Comparison of ENCODE assay signal across 15 cellular contexts in genomic region chr13:50388481-50388880, GRCh38.
DNase-seq lines count a peak whose midpoint lies in the region; ATAC-seq and TF ChIP-seq lines count a peak whose summit lies in the region.
"Had no signal": no experiment of that assay in that cellular context is flagged by ENCODE, and none has a peak within 500 bp of the region (broad histone marks: within the 10 kb centered on the region; RNA-seq: fewer than 3 reads in every experiment).

No MANE protein-coding gene starts in this region.

- H3K9me3 Mint-ChIP-seq in GM23338 = no peaks in the 10 kb centered on the region
- H3K9me3 Mint-ChIP-seq in CD8-positive, alpha-beta T cell = no peaks in the 10 kb centered on the region
- H3K9me3 Mint-ChIP-seq in CD8-positive, alpha-beta memory T cell = no peaks in the 10 kb centered on the region
- H3K9me3 Mint-ChIP-seq: CD4-positive, alpha-beta T cell; H9 had no signal

- H3K27me3 Mint-ChIP-seq in GM23338 (ENCODE audit: insufficient read depth, low read depth, poor library complexity) = peaks cover 4% of the 10 kb centered on the region
- H3K27me3 Mint-ChIP-seq in CD8-positive, alpha-beta T cell (ENCODE audit: low read depth) = no peaks in the 10 kb centered on the region
- no peaks in the 10 kb centered on the region for H3K27me3 Mint-ChIP-seq in CD8-positive, alpha-beta memory T cell
- H3K27me3 Mint-ChIP-seq: CD4-positive, alpha-beta T cell had no signal

- H2AFZ ChIP-seq in GM23338 = no peak overlapping the region

- H3K36me3 ChIP-seq in GM23338 (ENCODE audit: insufficient read depth) (no peaks in the 10 kb centered on the region), WERI-Rb-1 (no peaks in the 10 kb centered on the region)
- no peaks in the 10 kb centered on the region for H3K36me3 ChIP-seq in CD8-positive, alpha-beta T cell (ENCODE audit: insufficient read depth, low read length)
- H3K36me3 ChIP-seq in CD8-positive, alpha-beta memory T cell (ENCODE audit: insufficient read depth, low read length) = no peaks in the 10 kb centered on the region

- POLR2A ChIA-PET in CD8-positive, alpha-beta T cell (lab: Charles Lee) = interaction anchor here (1.0 kb wide), 1 partner anchor 22 kb away, joined by 3 read pairs; no protein-coding TSS in a partner anchor
- POLR2A ChIA-PET in CD8-positive, alpha-beta memory T cell (lab: Charles Lee) = no interaction called here

- 0 out of 2 replicates have a peak, but pooled peaks cover 5% of the 10 kb centered on the region for H3K9me2 ChIP-seq in GM23338 (ENCODE audit: insufficient read depth)

- H4K20me1 ChIP-seq in GM23338 (replicated peaks; ENCODE audit: insufficient read depth) = no peaks in the 10 kb centered on the region

- CTCF ChIA-PET in CD8-positive, alpha-beta T cell (lab: Charles Lee) = no interaction called here
- CTCF ChIA-PET in CD8-positive, alpha-beta memory T cell (lab: Charles Lee) = interaction anchor here (2.5 to 3.2 kb wide), 2 partner anchors 262 to 305 kb away, joined by 15 read pairs; no protein-coding TSS in a partner anchor

- H3K27me3 ChIP-seq in GM23338 (ENCODE audit: insufficient read depth) = no peaks in the 10 kb centered on the region
- H3K27me3 ChIP-seq in WERI-Rb-1 (ENCODE audit: insufficient read depth, low read depth, severe bottlenecking) = no peaks in the 10 kb centered on the region
- H3K27me3 ChIP-seq in CD8-positive, alpha-beta T cell (ENCODE audit: insufficient read depth, low read length) = no peaks in the 10 kb centered on the region
- no peaks in the 10 kb centered on the region for H3K27me3 ChIP-seq in dorsolateral prefrontal cortex
- H3K27me3 ChIP-seq in CD8-positive, alpha-beta memory T cell (ENCODE audit: insufficient read depth, low read length, poor library complexity, severe bottlenecking) = no peaks in the 10 kb centered on the region

- H3K36me3 Mint-ChIP-seq in GM23338 (ENCODE audit: low read depth) = no peaks in the 10 kb centered on the region
- H3K36me3 Mint-ChIP-seq in CD8-positive, alpha-beta T cell = no peaks in the 10 kb centered on the region
- peaks cover 0 to 2% (median 0%) of the 10 kb centered on the region in 3 donors for H3K36me3 Mint-ChIP-seq in CD8-positive, alpha-beta memory T cell

- no peaks in the 10 kb centered on the region for H3K79me2 ChIP-seq in GM23338 (replicated peaks; ENCODE audit: insufficient read depth)

- no peak overlapping the region for H3K4me3 Mint-ChIP-seq in GM23338
- H3K4me3 Mint-ChIP-seq in CD8-positive, alpha-beta T cell = no peak overlapping the region
- no peak overlapping the region for H3K4me3 Mint-ChIP-seq in CD8-positive, alpha-beta memory T cell
- H3K4me3 Mint-ChIP-seq: CD4-positive, alpha-beta T cell; H9 had no signal

- no peak overlapping the region for H3K27ac Mint-ChIP-seq in GM23338
- no peak overlapping the region for H3K27ac Mint-ChIP-seq in CD8-positive, alpha-beta T cell
- no peak overlapping the region for H3K27ac Mint-ChIP-seq in CD8-positive, alpha-beta memory T cell
- H3K27ac Mint-ChIP-seq: CD4-positive, alpha-beta T cell had no signal

- H3F3A ChIP-seq in GM23338 (replicated peaks; ENCODE audit: low read depth) = 0 out of 2 replicates have a peak, but pooled peaks cover 4% of the 10 kb centered on the region

- intact Hi-C loops in CD8-positive, alpha-beta T cell (cut with DNase I, micrococcal nuclease) = loop anchor here (10.0 kb wide), 2 partner anchors 414 to 526 kb away; no protein-coding TSS in a partner anchor
- intact Hi-C loops in dorsolateral prefrontal cortex (cut with DNase I) = loop anchor here in 1 of 2 donors (10.0 kb wide), 1 partner anchor 394 kb away; the partner anchor contains the start of gene TRIM13

- no peak for DNase-seq in GM23338 (ENCODE audit: low spot score)
- DNase-seq in NCI-H69 (lab: John Stamatoyannopoulos, UW) = peak; percentile 20
- DNase-seq in WERI-Rb-1 = no peak
- DNase-seq in glomerular endothelial cell (ENCODE audit: extremely low read depth, low read depth, low spot score) = peak; percentile 61
- DNase-seq in CD8-positive, alpha-beta T cell = no peak
- no peak for DNase-seq in dorsolateral prefrontal cortex
- no peak for DNase-seq in CD8-positive, alpha-beta memory T cell
- DNase-seq: AML-193; Calu3; CD4-positive, alpha-beta T cell; DMS79 treated with DMSO at 0.1 percent for 48 hours; GF-D8; H9 had no signal

- no peaks in the 10 kb centered on the region for H3K9me3 ChIP-seq in WERI-Rb-1 (ENCODE audit: severe bottlenecking)
- H3K9me3 ChIP-seq in CD8-positive, alpha-beta T cell (ENCODE audit: low read length) = no peaks in the 10 kb centered on the region
- H3K9me3 ChIP-seq in CD8-positive, alpha-beta memory T cell (ENCODE audit: low read length) = no peaks in the 10 kb centered on the region

- ATAC-seq in GM23338 (no peak), HG02798 (IDR thresholded peaks at IDR 0.05; ENCODE audit: poor library complexity, unreplicated experiment) (no peak)
- ATAC-seq in CD8-positive, alpha-beta T cell = no peak

- H3K27ac ChIP-seq in GM23338 (ENCODE audit: low read depth) (no peak overlapping the region), WERI-Rb-1 (peak overlapping the region; percentile 33; the same call in 1 of the 2 replicates), dorsolateral prefrontal cortex (no peak overlapping the region)
- H3K27ac ChIP-seq in CD8-positive, alpha-beta T cell (ENCODE audit: low read depth, low read length) = no peak overlapping the region
- no peak overlapping the region for H3K27ac ChIP-seq in CD8-positive, alpha-beta memory T cell (ENCODE audit: low read depth, low read length)
- H3K27ac ChIP-seq: C4-2B had no signal

- peaks cover 57% of the 10 kb centered on the region for H3K4me1 ChIP-seq in GM23338 (ENCODE audit: insufficient read depth)
- H3K4me1 ChIP-seq in CD8-positive, alpha-beta T cell (ENCODE audit: insufficient read depth, low read length) = no peaks in the 10 kb centered on the region
- no peaks in the 10 kb centered on the region for H3K4me1 ChIP-seq in CD8-positive, alpha-beta memory T cell (ENCODE audit: insufficient read depth, low read length)

- H3K4me2 ChIP-seq in GM23338 = peak overlapping the region; percentile 41

- H3K4me3 ChIP-seq in GM23338 = no peak overlapping the region
- no peak overlapping the region for H3K4me3 ChIP-seq in WERI-Rb-1 (ENCODE audit: low read depth, low read length)
- no peak overlapping the region for H3K4me3 ChIP-seq in CD8-positive, alpha-beta T cell (ENCODE audit: low read depth, low read length)
- no peak overlapping the region for H3K4me3 ChIP-seq in dorsolateral prefrontal cortex
- H3K4me3 ChIP-seq in CD8-positive, alpha-beta memory T cell (ENCODE audit: low read length) = no peak overlapping the region

- TF ChIP-seq CTCF in GM23338 (conservative IDR thresholded peaks at IDR 0.05; ENCODE audit: low read depth in 2 of 2) = no peak
- TF ChIP-seq CTCF in WERI-Rb-1 (IDR thresholded peaks at IDR 0.05; ENCODE audit: low read depth, low read length) = no peak
- TF ChIP-seq CTCF in CD8-positive, alpha-beta T cell (IDR thresholded peaks at IDR 0.05) = no peak
- TF ChIP-seq CTCF in dorsolateral prefrontal cortex (IDR thresholded peaks at IDR 0.05 in 54 of 56, conservative IDR thresholded peaks at IDR 0.05 in 2 of 56; ENCODE audit: low read depth in 1 of 56, partially characterized antibody in 56 of 56) = no peak

- peaks cover 49% of the 10 kb centered on the region for H3K4me1 Mint-ChIP-seq in GM23338
- peaks cover 21% of the 10 kb centered on the region for H3K4me1 Mint-ChIP-seq in CD8-positive, alpha-beta T cell (ENCODE audit: low read depth)
- peaks cover 19 to 35% (median 32%) of the 10 kb centered on the region in 3 donors for H3K4me1 Mint-ChIP-seq in CD8-positive, alpha-beta memory T cell

TF ChIP-seq in GM23338, 12 proteins besides CTCF, POLR2A, EP300 and RAD21 (continues in another document):
- TF ChIP-seq ZNF114 (CRISPR knock-in tag; IDR thresholded peaks at IDR 0.05) (no peak), STAT1 (IDR thresholded peaks at IDR 0.05; ENCODE audit: unreplicated experiment) (no peak)

Comparison
In these comparisons a context has a peak if more than half of its experiments do, and no peak if none do; other contexts are left out.
1. DNase-seq: peak in NCI-H69 (single experiment) and glomerular endothelial cell (single experiment); none in GM23338 (single experiment), WERI-Rb-1 (single experiment), CD8-positive, alpha-beta T cell (0 of 7), dorsolateral prefrontal cortex (0 of 10) and CD8-positive, alpha-beta memory T cell (0 of 5).